14 cellular contexts compared by ENCODE assay signal in the genomic region with DNA sequence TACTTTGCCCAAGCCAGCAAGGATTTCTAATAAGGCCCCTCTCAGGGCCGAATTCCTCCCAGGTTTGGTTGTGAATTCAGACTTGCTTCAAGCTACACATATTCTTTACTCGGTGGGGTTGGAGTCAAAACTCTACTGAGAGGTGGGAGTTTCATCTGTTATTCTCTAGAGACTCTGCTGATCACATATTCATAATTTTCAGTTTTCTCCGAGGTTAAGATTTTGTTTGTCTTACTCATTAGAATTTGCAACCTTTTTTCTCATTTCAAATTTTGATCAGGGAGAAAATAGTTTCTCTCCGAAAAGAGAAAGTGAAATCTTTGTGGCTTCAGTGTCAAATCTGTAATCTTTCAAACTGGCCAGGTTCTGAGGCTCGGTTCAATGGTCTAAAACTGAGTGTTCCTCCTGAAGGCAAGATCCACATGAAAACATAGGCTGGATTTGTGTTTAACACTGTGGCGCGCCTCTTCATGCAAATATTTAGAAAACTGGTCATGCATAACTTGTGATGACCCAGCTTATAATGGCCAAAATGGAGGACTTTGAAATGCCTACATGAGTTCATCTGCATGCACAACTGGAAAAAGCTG. TPM values are rescaled to one million over a fixed set of nuclear protein-coding genes. Genes with fewer than 3 reads are reported as not detected.
DNase-seq lines count a peak whose midpoint lies in the region; ATAC-seq, FAIRE-seq and TF ChIP-seq lines count a peak whose summit lies in the region.
"Had no signal": no experiment of that assay in that cellular context is flagged by ENCODE, and none has a peak within 500 bp of the region (broad histone marks: within the 10 kb centered on the region; RNA-seq: fewer than 3 reads in every experiment).

No MANE protein-coding gene starts in this region.

- ATAC-seq in A549 (peak in 1 of 2 experiments; percentile 21; a peak in 2 of 6 replicates), GM18873 (IDR thresholded peaks at IDR 0.05; ENCODE audit: low FRiP score, unreplicated experiment) (peak; percentile 54), HG03064 (IDR thresholded peaks at IDR 0.05; ENCODE audit: low read depth, unreplicated experiment) (peak; percentile 69), HG03280 (IDR thresholded peaks at IDR 0.05; ENCODE audit: unreplicated experiment) (no peak), pancreas (no peak)
- no peak for ATAC-seq in activated CD8-positive, alpha-beta T cell treated with anti-CD3 and anti-CD28 coated beads, Interleukin-2, amount 10 ng/mL, durations not matched to agents 7 days and 5 days

- no peak for TF ChIP-seq EP300 in A549 (IDR thresholded peaks at IDR 0.05)

- no peak overlapping the region for H3K4me2 ChIP-seq in A549

- peaks cover 14% of the 10 kb centered on the region for H3K4me1 Mint-ChIP-seq in activated CD8-positive, alpha-beta T cell treated with anti-CD3 and anti-CD28 coated beads, Interleukin-2, amount 10 ng/mL, durations not matched to agents 7 days and 5 days (ENCODE audit: low read depth)

- WGBS in A549 (ENCODE audit: missing lambda C conversion rate): 67% methylated on average over 7 of the region's 7 CpGs
- 44 to 53% methylated on average over 7 of the region's 7 CpGs for WGBS in esophagus squamous epithelium, 2 donors
- WGBS in pancreas, 2 donors: 69 to 74% methylated on average over 7 of the region's 7 CpGs

- DNase-seq in A549 (ENCODE audit: low read depth in 1 of 2, low spot score in 1 of 2) (peak in 1 of 2 experiments; percentile 56), esophagus squamous epithelium (lab: John Stamatoyannopoulos, UW) (no peak), GOT3 (lab: John Stamatoyannopoulos, UW) (no peak), pancreas (no peak)
- DNase-seq in activated CD8-positive, alpha-beta T cell treated with anti-CD3 and anti-CD28 coated beads, Interleukin-2, amount 10 ng/mL, durations not matched to agents 7 days and 5 days: no peak
- DNase-seq: H7, NCI-H2029, WERI-Rb-1 had no signal

- peaks cover 6% of the 10 kb centered on the region for H3K27me3 Mint-ChIP-seq in activated CD8-positive, alpha-beta T cell treated with anti-CD3 and anti-CD28 coated beads, Interleukin-2, amount 10 ng/mL, durations not matched to agents 7 days and 5 days (ENCODE audit: low read depth)

- H3K9me3 ChIP-seq in A549 (no peaks in the 10 kb centered on the region), esophagus squamous epithelium (no peaks in the 10 kb centered on the region), pancreas (no peaks in the 10 kb centered on the region)
- H3K9me3 ChIP-seq: right atrium auricular region had no signal

- intact Hi-C loops in esophagus squamous epithelium (cut with DNase I) (no loop called here), pancreas (cut with DNase I) (no loop called here)

- POLR2A ChIA-PET in A549 (lab: Yijun Ruan, JAX): interaction anchor here (0.6 kb wide), 1 partner anchor 22 kb away, joined by 3 read pairs; a partner anchor contains a TSS
- POLR2A ChIA-PET in activated CD8-positive, alpha-beta T cell treated with anti-CD3 and anti-CD28 coated beads, Interleukin-2, amount 10 ng/mL, durations not matched to agents 7 days and 5 days (lab: Charles Lee): interaction anchor here (0.6 kb wide), 1 partner anchor 132 kb away, joined by 4 read pairs; no protein-coding TSS in a partner anchor

- H3K27me3 ChIP-seq in esophagus squamous epithelium (peaks cover 0 to 22% (median 0%) of the 10 kb centered on the region in 4 donors), pancreas (no peaks in the 10 kb centered on the region)
- H3K27me3 ChIP-seq: right atrium auricular region had no signal

- no peak overlapping the region for H3K4me3 ChIP-seq in A549
- H3K4me3 ChIP-seq in esophagus squamous epithelium: no peak overlapping the region
- H3K4me3 ChIP-seq in pancreas: no peak overlapping the region
- H3K4me3 ChIP-seq: right atrium auricular region had no signal

- H3K4me1 ChIP-seq in A549 (peaks cover 38% of the 10 kb centered on the region), esophagus squamous epithelium (peaks cover 0 to 36% (median 11%) of the 10 kb centered on the region in 3 donors), pancreas (peaks cover 0 to 5% (median 0%) of the 10 kb centered on the region in 3 donors)

- CTCF ChIA-PET in A549 (lab: Yijun Ruan, JAX): interaction anchor here (1.1 to 3.8 kb wide), 4 partner anchors 10 to 52 kb away, joined by 3 to 14 read pairs (median 4); no protein-coding TSS in a partner anchor
- CTCF ChIA-PET in activated CD8-positive, alpha-beta T cell treated with anti-CD3 and anti-CD28 coated beads, Interleukin-2, amount 10 ng/mL, durations not matched to agents 7 days and 5 days (lab: Charles Lee): interaction anchor here (2.8 kb wide), 1 partner anchor 10 kb away, joined by 11 read pairs; no protein-coding TSS in a partner anchor

- peak overlapping the region; percentile 46 for H3K27ac Mint-ChIP-seq in activated CD8-positive, alpha-beta T cell treated with anti-CD3 and anti-CD28 coated beads, Interleukin-2, amount 10 ng/mL, durations not matched to agents 7 days and 5 days

- TF ChIP-seq RAD21 in A549 (conservative IDR thresholded peaks at IDR 0.05 in 1 of 2, IDR thresholded peaks at IDR 0.05 in 1 of 2): no peak

- H3K27ac ChIP-seq in A549 (peak overlapping the region; percentile 77 to 90; a peak in 4 of 6 replicates), esophagus squamous epithelium (peak overlapping the region in 1 of 4 donors; percentile 52), pancreas (no peak overlapping the region)
- H3K27ac ChIP-seq: WERI-Rb-1 had no signal

- H3K4me3 Mint-ChIP-seq in activated CD8-positive, alpha-beta T cell treated with anti-CD3 and anti-CD28 coated beads, Interleukin-2, amount 10 ng/mL, durations not matched to agents 7 days and 5 days: no peak overlapping the region

- FAIRE-seq in A549 (lab: Jason Lieb, UNC) (no peak), pancreas (lab: Jason Lieb, UNC) (no peak)

- TF ChIP-seq CTCF in A549 (IDR thresholded peaks at IDR 0.05) (no peak), esophagus squamous epithelium (IDR thresholded peaks at IDR 0.05) (no peak), pancreas (IDR thresholded peaks at IDR 0.05) (no peak)

- TF ChIP-seq POLR2A in A549 (IDR thresholded peaks at IDR 0.05; ENCODE audit: low read length) (no peak), esophagus squamous epithelium (IDR thresholded peaks at IDR 0.05) (no peak)

- no peaks in the 10 kb centered on the region for H3K36me3 ChIP-seq in esophagus squamous epithelium
- H3K36me3 ChIP-seq in pancreas: no peaks in the 10 kb centered on the region
- H3K36me3 ChIP-seq: right atrium auricular region, WERI-Rb-1 had no signal

- no peaks in the 10 kb centered on the region for H3K36me3 Mint-ChIP-seq in activated CD8-positive, alpha-beta T cell treated with anti-CD3 and anti-CD28 coated beads, Interleukin-2, amount 10 ng/mL, durations not matched to agents 7 days and 5 days (ENCODE audit: low read depth)

- no peaks in the 10 kb centered on the region for H3K9me3 Mint-ChIP-seq in activated CD8-positive, alpha-beta T cell treated with anti-CD3 and anti-CD28 coated beads, Interleukin-2, amount 10 ng/mL, durations not matched to agents 7 days and 5 days (ENCODE audit: insufficient read depth)

RNA-seq across cellular contexts. Expression of a gene that starts 21.5 kb away (rescaled TPM):
- polyA plus RNA-seq in A549 (2011; rRNA removed) (1,034 and 1,447 TPM in 2 replicates), A549 (2017; fragmentation: RNase III; extraction: RNeasy Plus Mini Kit Qiagen cat#74134 plus additional on column Dnase treatment) (971 to 1,024 TPM (median 991 TPM) in 3 replicates), pancreas (100 to 1,000 TPM; 310 to 315 TPM)
- 2,495 and 2,700 TPM in 2 replicates for polyA plus RNA-seq in A549 (2012; cell fraction: cytosol; rRNA removed)
- polyA plus RNA-seq in A549 (2012; cell fraction: nucleus; rRNA removed): 1,960 and 2,470 TPM in 2 replicates
- polyA minus RNA-seq in A549 (2011; rRNA and poly(A)+ RNA removed): 1,056 and 1,218 TPM in 2 replicates
- total RNA-seq in activated CD8-positive, alpha-beta T cell treated with anti-CD3 and anti-CD28 coated beads, Interleukin-2, amount 10 ng/mL, durations not matched to agents 7 days and 5 days: 100 to 1,000 TPM; 330 to 337 TPM
- total RNA-seq in esophagus squamous epithelium (1,000 to 10,000 TPM; 2,883 to 4,990 (median 3,239) TPM), pancreas (100 to 1,000 TPM; 169 to 350 (median 205) TPM)

RNA-seq across cellular contexts. Expression of a gene that starts 38.8 kb away (rescaled TPM):
- not detected in 2 replicates for polyA plus RNA-seq in A549 (2011; rRNA removed)
- not detected in 2 replicates for polyA plus RNA-seq in A549 (2012; cell fraction: cytosol; rRNA removed)
- polyA plus RNA-seq in A549 (2012; cell fraction: nucleus; rRNA removed): not detected in 2 replicates
- not detected in 3 replicates for polyA plus RNA-seq in A549 (2017; fragmentation: RNase III; extraction: RNeasy Plus Mini Kit Qiagen cat#74134 plus additional on column Dnase treatment)
- not detected in 2 replicates for polyA minus RNA-seq in A549 (2011; rRNA and poly(A)+ RNA removed)
- not detected for total RNA-seq in activated CD8-positive, alpha-beta T cell treated with anti-CD3 and anti-CD28 coated beads, Interleukin-2, amount 10 ng/mL, durations not matched to agents 7 days and 5 days
- total RNA-seq in esophagus squamous epithelium: not detected
- not detected for total RNA-seq in pancreas
- polyA plus RNA-seq in pancreas: not detected
- total RNA-seq: H7, right atrium auricular region, subcutaneous adipose tissue had no signal
- polyA plus RNA-seq: BJ had no signal

RNA-seq across cellular contexts. Expression of a gene that starts 44.7 kb away (rescaled TPM):
- 78.8 and 95.1 TPM in 2 replicates for polyA plus RNA-seq in A549 (2011; rRNA removed)
- 221 and 240 TPM in 2 replicates for polyA plus RNA-seq in A549 (2012; cell fraction: cytosol; rRNA removed)
- polyA plus RNA-seq in A549 (2012; cell fraction: nucleus; rRNA removed): 604 and 688 TPM in 2 replicates
- 163 to 176 TPM (median 164 TPM) in 3 replicates for polyA plus RNA-seq in A549 (2017; fragmentation: RNase III; extraction: RNeasy Plus Mini Kit Qiagen cat#74134 plus additional on column Dnase treatment)
- 65.6 and 104 TPM in 2 replicates for polyA minus RNA-seq in A549 (2011; rRNA and poly(A)+ RNA removed)
- total RNA-seq in activated CD8-positive, alpha-beta T cell treated with anti-CD3 and anti-CD28 coated beads, Interleukin-2, amount 10 ng/mL, durations not matched to agents 7 days and 5 days: 100 to 1,000 TPM; 250 to 258 TPM
- total RNA-seq in esophagus squamous epithelium: 100 to 1,000 TPM; 206 to 260 (median 254) TPM
- 100 to 1,000 TPM in 4 of 6 donors, 10 to 100 TPM in 2; 82.5 to 126 (median 109) TPM for total RNA-seq in pancreas
- polyA plus RNA-seq in pancreas: 100 to 1,000 TPM; 206 to 281 TPM

RNA-seq across cellular contexts. Expression of a gene that starts 54.1 kb away (rescaled TPM):
- polyA plus RNA-seq in A549 (2011; rRNA removed) (36.6 and 38.7 TPM in 2 replicates), A549 (2017; fragmentation: RNase III; extraction: RNeasy Plus Mini Kit Qiagen cat#74134 plus additional on column Dnase treatment) (47.8 to 53.1 TPM (median 51.3 TPM) in 3 replicates), pancreas (10 to 100 TPM; 46.4 to 65.6 TPM)
- 109 and 128 TPM in 2 replicates for polyA plus RNA-seq in A549 (2012; cell fraction: cytosol; rRNA removed)
- polyA plus RNA-seq in A549 (2012; cell fraction: nucleus; rRNA removed): 112 and 113 TPM in 2 replicates
- polyA minus RNA-seq in A549 (2011; rRNA and poly(A)+ RNA removed): 50.8 and 61.9 TPM in 2 replicates
- 100 to 1,000 TPM; 168 to 175 TPM for total RNA-seq in activated CD8-positive, alpha-beta T cell treated with anti-CD3 and anti-CD28 coated beads, Interleukin-2, amount 10 ng/mL, durations not matched to agents 7 days and 5 days
- total RNA-seq in esophagus squamous epithelium (10 to 100 TPM; 32.0 to 55.2 (median 38.1) TPM), pancreas (10 to 100 TPM; 27.1 to 41.8 (median 35.2) TPM)

RNA-seq across cellular contexts. Expression of a gene that starts 56.9 kb away (rescaled TPM):
- 13.0 and 14.2 TPM in 2 replicates for polyA plus RNA-seq in A549 (2011; rRNA removed)
- polyA plus RNA-seq in A549 (2012; cell fraction: cytosol; rRNA removed): 33.7 and 52.0 TPM in 2 replicates
- polyA plus RNA-seq in A549 (2012; cell fraction: nucleus; rRNA removed): 128 and 212 TPM in 2 replicates
- polyA plus RNA-seq in A549 (2017; fragmentation: RNase III; extraction: RNeasy Plus Mini Kit Qiagen cat#74134 plus additional on column Dnase treatment): 32.6 to 42.0 TPM (median 36.4 TPM) in 3 replicates
- polyA minus RNA-seq in A549 (2011; rRNA and poly(A)+ RNA removed): 19.4 and 20.1 TPM in 2 replicates
- total RNA-seq in activated CD8-positive, alpha-beta T cell treated with anti-CD3 and anti-CD28 coated beads, Interleukin-2, amount 10 ng/mL, durations not matched to agents 7 days and 5 days: 100 to 1,000 TPM; 110 to 117 TPM
- total RNA-seq in esophagus squamous epithelium: 10 to 100 TPM; 24.5 to 35.9 (median 28.7) TPM
- total RNA-seq in pancreas: 10 to 100 TPM; 10.2 to 34.3 (median 20.5) TPM
- 10 to 100 TPM; 34.4 to 35.7 TPM for polyA plus RNA-seq in pancreas

Comparison
In these comparisons a context has a peak if more than half of its experiments do, and no peak if none do; other contexts are left out.
1. ATAC-seq: peak in GM18873 (single experiment) and HG03064 (single experiment); none in activated CD8-positive, alpha-beta T cell treated with anti-CD3 and anti-CD28 coated beads, Interleukin-2, amount 10 ng/mL, durations not matched to agents 7 days and 5 days (single experiment), HG03280 (single experiment) and pancreas (0 of 4).
2. H3K27ac ChIP-seq: peak in A549 (2 of 2); none in pancreas (0 of 4).
3. RNA of a gene that starts 21.5 kb away (total RNA-seq): 2,883 to 4,990 TPM in esophagus squamous epithelium; 330 to 337 TPM in activated CD8-positive, alpha-beta T cell treated with anti-CD3 and anti-CD28 coated beads, Interleukin-2, amount 10 ng/mL, durations not matched to agents 7 days and 5 days and 169 to 350 TPM in pancreas; every median in the first group is over 4 times any median in the second.